Comparison of ENCODE assay signal across 1 cellular context in the genomic region with DNA sequence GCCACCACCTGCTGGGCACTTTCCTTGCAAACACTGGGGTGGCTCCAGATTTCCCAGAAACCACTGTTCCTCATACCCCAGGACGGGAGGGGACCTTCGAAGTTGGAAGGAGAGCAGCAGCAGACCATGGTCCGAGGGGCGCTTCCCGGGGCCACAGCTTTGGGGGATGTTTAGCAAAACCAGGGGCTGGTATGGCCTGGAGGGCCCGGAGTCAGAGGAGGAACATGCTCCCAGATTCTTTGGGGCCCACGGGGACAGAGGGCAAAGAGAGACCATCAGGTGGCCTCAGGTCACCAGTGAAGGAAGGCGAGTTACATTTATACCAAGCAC.
TF ChIP-seq lines count a peak whose summit lies in the region.

No MANE protein-coding gene starts in this region.

TF ChIP-seq in H1, 55 proteins besides CTCF, POLR2A, EP300 and RAD21:
- TF ChIP-seq PHF8 (conservative IDR thresholded peaks at IDR 0.05; ENCODE audit: low read depth, low read length), result no peak
